In genomic region chr11:37503411-37504065, GRCh38 we compare ENCODE assay signal across 8 cellular contexts.
DNase-seq lines count a peak whose midpoint lies in the region; ATAC-seq and TF ChIP-seq lines count a peak whose summit lies in the region.

No MANE protein-coding gene starts in this region.

- no peak overlapping the region for H3K4me3 Mint-ChIP-seq in stimulated activated effector memory CD8-positive, alpha-beta T cell treated with anti-CD3 and anti-CD28 coated beads, Interleukin-12 subunit alpha, Interleukin-12 subunit beta, amount 100 ng/mL, for 72 hours

- dilution Hi-C loops in mammary epithelial cell (cut with HindIII; ENCODE audit: low sequenced_read_pairs): no loop called here

- H2AFZ ChIP-seq in mammary epithelial cell (ENCODE audit: low read depth, low read length): no peak overlapping the region

- ATAC-seq in HG03039 (IDR thresholded peaks at IDR 0.05; ENCODE audit: unreplicated experiment) (peak; percentile 29), RWPE2 (ENCODE audit: low read depth) (no peak; the same call in 2 of the 3 replicates)
- no peak for ATAC-seq in stimulated activated effector memory CD8-positive, alpha-beta T cell treated with anti-CD3 and anti-CD28 coated beads, Interleukin-12 subunit alpha, Interleukin-12 subunit beta, amount 100 ng/mL, for 72 hours

- intact Hi-C loops in mammary epithelial cell (cut with micrococcal nuclease): loop anchor here (1.0 to 10.0 kb wide), 5 partner anchors 9 to 729 kb away; no protein-coding TSS in a partner anchor
- intact Hi-C loops in breast epithelium (cut with DNase I; ENCODE audit: low total_unique reads): no loop called here

- H3K4me3 ChIP-seq in mammary epithelial cell (replicated peaks in 1 of 3; ENCODE audit: insufficient read depth in 1 of 3, low read depth in 2 of 3, low read length in 3 of 3) (no peak overlapping the region), breast epithelium (no peak overlapping the region), RWPE2 (ENCODE audit: severe bottlenecking) (no peak overlapping the region)

- BruUV-seq in mammary epithelial cell (replicated peaks; lab: Mats Ljungman, UMichigan): no TSS peak

- DNase-seq in mammary epithelial cell: no peak
- no peak for DNase-seq in breast epithelium (ENCODE audit: low spot score in 2 of 2)
- no peak for DNase-seq in RWPE2 (ENCODE audit: low spot score)
- DNase-seq in globus pallidus (ENCODE audit: low spot score): no peak
- no peak for DNase-seq in SIG-M5 (lab: John Stamatoyannopoulos, UW)
- no peak for DNase-seq in pons (ENCODE audit: low spot score)
- no peak for DNase-seq in stimulated activated effector memory CD8-positive, alpha-beta T cell treated with anti-CD3 and anti-CD28 coated beads, Interleukin-12 subunit alpha, Interleukin-12 subunit beta, amount 100 ng/mL, for 72 hours (ENCODE audit: low spot score in 2 of 2)

- H3K4me1 Mint-ChIP-seq in stimulated activated effector memory CD8-positive, alpha-beta T cell treated with anti-CD3 and anti-CD28 coated beads, Interleukin-12 subunit alpha, Interleukin-12 subunit beta, amount 100 ng/mL, for 72 hours: no peaks in the 10 kb centered on the region

- peak overlapping the region; percentile 84 for H3K4me2 ChIP-seq in mammary epithelial cell (ENCODE audit: insufficient read depth, low read depth, low read length)

- in situ Hi-C loops in mammary epithelial cell (cut with MboI; ENCODE audit: low sequenced_read_pairs in 2 of 2): loop anchor here in 1 of 2 donors (10.0 kb wide), 1 partner anchor 49 kb away; no protein-coding TSS in a partner anchor

- H3K27me3 ChIP-seq in mammary epithelial cell (ENCODE audit: insufficient read depth, low read length) (no peaks in the 10 kb centered on the region), breast epithelium (no peaks in the 10 kb centered on the region), RWPE2 (ENCODE audit: insufficient read depth, poor library complexity, severe bottlenecking) (no peaks in the 10 kb centered on the region)

- H3K27ac ChIP-seq in mammary epithelial cell (ENCODE audit: insufficient read depth, low read depth, low read length) (peak overlapping the region; percentile 99), breast epithelium (peak overlapping the region in 1 of 2 donors; percentile 26), RWPE2 (ENCODE audit: poor library complexity, severe bottlenecking) (peak overlapping the region; percentile 97)

- H3K9me3 Mint-ChIP-seq in stimulated activated effector memory CD8-positive, alpha-beta T cell treated with anti-CD3 and anti-CD28 coated beads, Interleukin-12 subunit alpha, Interleukin-12 subunit beta, amount 100 ng/mL, for 72 hours: peaks cover 12% of the 10 kb centered on the region

- no peak for TF ChIP-seq POLR2A in breast epithelium (IDR thresholded peaks at IDR 0.05)

- no peaks in the 10 kb centered on the region for H4K20me1 ChIP-seq in mammary epithelial cell (ENCODE audit: insufficient read depth, low read length)

- 89% methylated on average over 2 of the region's 2 CpGs for WGBS in mammary epithelial cell (ENCODE audit: low coverage, missing lambda C conversion rate)

- H3K36me3 ChIP-seq in mammary epithelial cell (ENCODE audit: insufficient read depth, low read length) (no peaks in the 10 kb centered on the region), breast epithelium (no peaks in the 10 kb centered on the region), RWPE2 (ENCODE audit: low read depth) (no peaks in the 10 kb centered on the region)

- no peak overlapping the region for H3K27ac Mint-ChIP-seq in stimulated activated effector memory CD8-positive, alpha-beta T cell treated with anti-CD3 and anti-CD28 coated beads, Interleukin-12 subunit alpha, Interleukin-12 subunit beta, amount 100 ng/mL, for 72 hours

- TF ChIP-seq CTCF in mammary epithelial cell (conservative IDR thresholded peaks at IDR 0.05 in 1 of 2, IDR thresholded peaks at IDR 0.05 in 1 of 2; ENCODE audit: extremely low read depth in 1 of 2, insufficient read depth in 1 of 2, low read depth in 1 of 2, low read length in 2 of 2) (no peak), breast epithelium (IDR thresholded peaks at IDR 0.05) (no peak), RWPE2 (IDR thresholded peaks at IDR 0.05; ENCODE audit: poor library complexity, severe bottlenecking) (no peak)

- no peaks in the 10 kb centered on the region for H3K79me2 ChIP-seq in mammary epithelial cell (ENCODE audit: insufficient read depth, low read length)

- peak overlapping the region; percentile 25 for H3K9ac ChIP-seq in mammary epithelial cell (ENCODE audit: insufficient read depth, low read length)

- H3K9me3 ChIP-seq in mammary epithelial cell (replicated peaks; ENCODE audit: insufficient read depth, low read length) (no peaks in the 10 kb centered on the region), breast epithelium (no peaks in the 10 kb centered on the region), RWPE2 (ENCODE audit: severe bottlenecking) (no peaks in the 10 kb centered on the region)

- H3K4me1 ChIP-seq in mammary epithelial cell (ENCODE audit: insufficient read depth, low read length): peaks cover 51% of the 10 kb centered on the region
- H3K4me1 ChIP-seq in breast epithelium: no peaks in the 10 kb centered on the region
- peaks cover 50% of the 10 kb centered on the region for H3K4me1 ChIP-seq in RWPE2 (ENCODE audit: insufficient read depth, poor library complexity, severe bottlenecking)

- CTCF ChIA-PET in mammary epithelial cell (lab: Charles Lee; ENCODE audit: low non-redundant PET): no interaction called here

- no peaks in the 10 kb centered on the region for H3K36me3 Mint-ChIP-seq in stimulated activated effector memory CD8-positive, alpha-beta T cell treated with anti-CD3 and anti-CD28 coated beads, Interleukin-12 subunit alpha, Interleukin-12 subunit beta, amount 100 ng/mL, for 72 hours
